In the genomic region with DNA sequence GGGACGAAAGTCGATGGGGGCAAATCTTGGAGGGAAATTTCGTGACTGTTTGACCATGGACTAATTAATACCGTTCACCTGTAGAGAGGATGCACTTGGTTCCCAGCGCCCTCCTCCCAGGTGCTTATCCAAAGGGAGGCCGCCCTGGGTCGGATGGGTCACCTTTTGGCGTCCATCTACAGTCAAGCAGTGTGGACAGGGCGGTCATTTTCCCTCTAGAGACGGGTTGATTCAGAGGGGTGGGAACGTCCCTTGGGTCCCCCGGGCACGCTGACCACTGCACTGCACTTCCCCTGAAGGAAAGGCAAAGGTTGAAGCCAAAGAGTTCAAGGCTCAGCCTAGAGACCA, we compare ENCODE assay signal across 12 cellular contexts. TPM values are rescaled to one million over a fixed set of nuclear protein-coding genes. Genes with fewer than 3 reads are reported as not detected.
DNase-seq lines count a peak whose midpoint lies in the region; ATAC-seq and TF ChIP-seq lines count a peak whose summit lies in the region.
"Had no signal": no experiment of that assay in that cellular context is flagged by ENCODE, and none has a peak within 500 bp of the region (broad histone marks: within the 10 kb centered on the region; RNA-seq: fewer than 3 reads in every experiment).

No MANE protein-coding gene starts in this region.

- H3K4me3 ChIP-seq in ACC112 (ENCODE audit: low read depth, low read length) (peak overlapping the region; percentile 97), NB4 (ENCODE audit: low read depth, low read length) (peak overlapping the region; percentile 77), epithelial cell of proximal tubule (ENCODE audit: low read depth, low read length) (peak overlapping the region; percentile 69)

- H3K36me3 Mint-ChIP-seq in neural crest cell (ENCODE audit: low read depth), result no peaks in the 10 kb centered on the region

- no peaks in the 10 kb centered on the region for H3K9me3 Mint-ChIP-seq in neural crest cell

- DNase-seq in NB4 (ENCODE audit: low read depth) (no peak), epithelial cell of proximal tubule (ENCODE audit: low read depth) (no peak), neural crest cell (ENCODE audit: low read depth, low spot score) (no peak), mucosa of gallbladder (ENCODE audit: low spot score) (no peak), LoVo (ENCODE audit: low spot score) (no peak)
- DNase-seq: activated T-cell treated with anti-CD3 and anti-CD28 coated beads for 4 hours, MG63 had no signal

- ATAC-seq in GM18505 (IDR thresholded peaks at IDR 0.05; ENCODE audit: unreplicated experiment), result no peak
- no peak for ATAC-seq in GM21528 (IDR thresholded peaks at IDR 0.05; ENCODE audit: low FRiP score, unreplicated experiment)

- H3K79me2 ChIP-seq in ACC112 (ENCODE audit: control insufficient read depth, insufficient read depth, low read length, unreplicated experiment), result no peaks in the 10 kb centered on the region

- TF ChIP-seq POLR2A in NB4 (IDR thresholded peaks at IDR 0.05; ENCODE audit: extremely low read depth, insufficient read length) (no peak), GM18505 (IDR thresholded peaks at IDR 0.05; ENCODE audit: borderline replicate concordance, extremely low read depth, insufficient read depth, insufficient read length) (no peak)

- peaks cover 74% of the 10 kb centered on the region for H3K27me3 Mint-ChIP-seq in neural crest cell (ENCODE audit: low read depth)

- H3K4me3 Mint-ChIP-seq in neural crest cell, result peak overlapping the region; percentile 88

- peaks cover 23% of the 10 kb centered on the region for H3K4me1 Mint-ChIP-seq in neural crest cell

- TF ChIP-seq CTCF in NB4 (IDR thresholded peaks at IDR 0.05; ENCODE audit: low read depth, low read length) (no peak), epithelial cell of proximal tubule (conservative IDR thresholded peaks at IDR 0.05; ENCODE audit: low read depth, low read length) (no peak), neural crest cell (conservative IDR thresholded peaks at IDR 0.05) (no peak)

- H3K4me1 ChIP-seq in ACC112 (ENCODE audit: control insufficient read depth, insufficient read depth, low read length, unreplicated experiment), result peaks cover 19% of the 10 kb centered on the region

- no peak overlapping the region for H3K27ac Mint-ChIP-seq in neural crest cell (ENCODE audit: unreplicated experiment)

- H3K36me3 ChIP-seq in ACC112 (ENCODE audit: insufficient read depth, low read length), result no peaks in the 10 kb centered on the region
- H3K36me3 ChIP-seq: MG63, uterus had no signal

- peak overlapping the region; percentile 24; the same call in 1 of the 2 replicates for H3K27ac ChIP-seq in ACC112 (ENCODE audit: low read depth, low read length)
- H3K27ac ChIP-seq: foreskin keratinocyte had no signal

- H2AFZ ChIP-seq in ACC112 (ENCODE audit: low read length, unreplicated experiment), result peak overlapping the region; percentile 78

- H3K27me3 ChIP-seq in ACC112 (ENCODE audit: insufficient read depth, low read length), result no peaks in the 10 kb centered on the region
- H3K27me3 ChIP-seq: foreskin keratinocyte, uterus had no signal

RNA-seq across cellular contexts. Expression of a gene that starts 2.0 kb away (rescaled TPM):
- 8.1 and 14.0 TPM in 2 replicates for total RNA-seq in epithelial cell of proximal tubule
- total RNA-seq in neural crest cell, result 0.41 TPM in 1 of 2 replicates, not detected in the other
- 46.1 TPM for total RNA-seq in mucosa of gallbladder
